Comparison of ENCODE assay signal across 1 cellular context in the genomic region with DNA sequence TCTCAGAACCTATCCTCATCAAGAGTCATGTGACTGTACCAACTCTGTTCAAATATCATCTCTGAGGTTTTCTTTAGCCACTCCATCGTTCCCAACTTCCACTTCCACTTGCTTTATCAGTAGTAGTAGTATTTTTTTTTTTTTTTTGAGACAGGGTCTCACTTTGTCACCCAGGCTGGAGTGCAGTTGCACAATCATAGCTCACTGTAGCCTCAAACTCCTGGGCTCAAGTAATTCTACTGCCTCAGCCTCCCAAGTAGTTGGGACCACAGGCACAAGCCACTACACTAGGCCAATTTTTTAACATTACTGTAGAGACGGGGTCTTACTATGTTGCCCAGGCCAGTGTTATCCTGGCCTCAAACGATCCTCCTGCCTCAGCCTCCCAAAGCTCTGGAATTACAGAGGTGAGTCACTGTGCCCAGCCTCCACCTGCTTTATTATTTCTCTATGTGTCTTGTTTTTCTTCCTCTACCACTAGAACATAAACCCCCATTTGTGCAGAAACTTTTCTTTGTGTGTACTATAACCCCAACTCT.
TF ChIP-seq lines count a peak whose summit lies in the region.

No MANE protein-coding gene starts in this region.

TF ChIP-seq in HepG2, 621 proteins besides CTCF, POLR2A, EP300 and RAD21:
- TF ChIP-seq ATF7 (IDR thresholded peaks at IDR 0.05): no peak
- no peak for TF ChIP-seq ATF7 (CRISPR knock-in tag; IDR thresholded peaks at IDR 0.05)
- no peak for TF ChIP-seq DMTF1 (CRISPR knock-in tag; IDR thresholded peaks at IDR 0.05)
- TF ChIP-seq HOXA9 (CRISPR knock-in tag; IDR thresholded peaks at IDR 0.05; ENCODE audit: borderline replicate concordance): no peak
- TF ChIP-seq REPIN1 (CRISPR knock-in tag; IDR thresholded peaks at IDR 0.05; ENCODE audit: borderline replicate concordance, low read depth): no peak
- no peak for TF ChIP-seq SRY (CRISPR knock-in tag; IDR thresholded peaks at IDR 0.05)
- TF ChIP-seq, protein P1, sequence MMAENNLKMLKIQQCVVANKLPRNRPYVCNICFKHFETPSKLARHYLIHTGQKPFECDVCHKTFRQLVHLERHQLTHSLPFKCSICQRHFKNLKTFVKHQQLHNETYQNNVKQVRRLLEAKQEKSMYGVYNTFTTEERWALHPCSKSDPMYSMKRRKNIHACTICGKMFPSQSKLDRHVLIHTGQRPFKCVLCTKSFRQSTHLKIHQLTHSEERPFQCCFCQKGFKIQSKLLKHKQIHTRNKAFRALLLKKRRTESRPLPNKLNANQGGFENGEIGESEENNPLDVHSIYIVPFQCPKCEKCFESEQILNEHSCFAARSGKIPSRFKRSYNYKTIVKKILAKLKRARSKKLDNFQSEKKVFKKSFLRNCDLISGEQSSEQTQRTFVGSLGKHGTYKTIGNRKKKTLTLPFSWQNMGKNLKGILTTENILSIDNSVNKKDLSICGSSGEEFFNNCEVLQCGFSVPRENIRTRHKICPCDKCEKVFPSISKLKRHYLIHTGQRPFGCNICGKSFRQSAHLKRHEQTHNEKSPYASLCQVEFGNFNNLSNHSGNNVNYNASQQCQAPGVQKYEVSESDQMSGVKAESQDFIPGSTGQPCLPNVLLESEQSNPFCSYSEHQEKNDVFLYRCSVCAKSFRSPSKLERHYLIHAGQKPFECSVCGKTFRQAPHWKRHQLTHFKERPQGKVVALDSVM (CRISPR knock-in tag; IDR thresholded peaks at IDR 0.05): 0 out of 2 replicates have a peak, but pooled peaks have one; percentile 37
- TF ChIP-seq ZNF121 (CRISPR knock-in tag; IDR thresholded peaks at IDR 0.05): 0 out of 2 replicates have a peak, but pooled peaks have one; percentile 28
- TF ChIP-seq SP2 (CRISPR knock-in tag; IDR thresholded peaks at IDR 0.05): no peak
- TF ChIP-seq ZNF768 (CRISPR knock-in tag; IDR thresholded peaks at IDR 0.05): no peak
- TF ChIP-seq ZNF317 (CRISPR knock-in tag; IDR thresholded peaks at IDR 0.05): no peak
